Comparison of ENCODE assay signal across 37 cellular contexts in the genomic region with DNA sequence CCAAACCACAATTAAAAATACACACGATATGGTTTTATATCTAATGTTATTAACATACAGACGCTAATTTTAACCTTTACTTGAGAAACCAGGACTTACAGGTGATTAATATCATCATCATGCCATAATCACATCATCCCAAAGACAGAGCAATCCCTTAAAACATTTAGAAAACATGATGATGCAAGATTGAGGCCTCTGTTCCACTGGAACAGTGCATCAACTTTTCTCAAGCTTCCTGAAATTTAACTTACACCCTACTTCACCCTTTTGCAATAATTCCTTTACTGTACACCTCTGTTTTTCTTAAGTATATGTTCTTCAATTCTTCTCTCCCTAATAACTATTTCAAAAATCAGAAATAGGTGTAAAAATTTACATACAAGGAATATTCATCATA. TPM values are rescaled to one million over a fixed set of nuclear protein-coding genes. Genes with fewer than 3 reads are reported as not detected.
"Had no signal": no experiment of that assay in that cellular context is flagged by ENCODE, and none has a peak within 500 bp of the region (broad histone marks: within the 10 kb centered on the region; RNA-seq: fewer than 3 reads in every experiment).

No MANE protein-coding gene starts in this region.

- H3K4me1 ChIP-seq: adrenal gland, body of pancreas, breast epithelium had no signal

- ATAC-seq: activated CD8-positive, alpha-beta T cell treated with anti-CD3 and anti-CD28 coated beads for 36 hours; activated naive CD4-positive, alpha-beta T cell treated with anti-CD3 and anti-CD28 coated beads, Interleukin-2, amount 50 U/mL, for 72 hours; activated T-cell treated with anti-CD3 and anti-CD28 coated beads, Interleukin-2, amount 50 U/mL, for 4 hours; activated T-cell treated with anti-CD3 and anti-CD28 coated beads, Interleukin-2, amount 50 U/mL, for 72 hours; activated T-helper 17 cell treated with anti-CD3 and anti-CD28 coated beads, Interleukin-2, amount 50 U/mL, for 72 hours; body of pancreas had no signal

- H3K9me3 ChIP-seq: adrenal gland, body of pancreas, breast epithelium had no signal

- DNase-seq: activated B cell treated with CpG ODN at 0.5 μM for 24 hours; activated CD4-positive, alpha-beta memory T cell treated with anti-CD3 and anti-CD28 coated beads for 36 hours; activated CD4-positive, alpha-beta T cell treated with anti-CD3 and anti-CD28 coated beads for 4 hours; activated CD4-positive, alpha-beta T cell treated with anti-CD3 and anti-CD28 coated beads, Interleukin-2, amount 10 ng/mL, durations not matched to agents 24 days and 14 days; activated CD4-positive, alpha-beta T cell treated with anti-CD3 and anti-CD28 coated beads, Interleukin-2, amount 50 U/mL, for 1 hour; activated CD4-positive, alpha-beta T cell treated with anti-CD3 and anti-CD28 coated beads, Interleukin-2, amount 50 U/mL, for 4 hours; activated CD4-positive, CD25-positive, alpha-beta regulatory T cell treated with anti-CD3 and anti-CD28 coated beads, Interleukin-2, amount 50 U/mL, for 72 hours; activated CD8-positive, alpha-beta memory T cell treated with anti-CD3 and anti-CD28 coated beads, Interleukin-2, amount 50 U/mL, for 4 hours; activated CD8-positive, alpha-beta T cell treated with anti-CD3 and anti-CD28 coated beads for 36 hours; activated effector memory CD4-positive, alpha-beta T cell treated with anti-CD3 and anti-CD28 coated beads, Interleukin-2, amount 50 U/mL, for 16 hours; activated gamma-delta T cell treated with Interleukin-2 at 50 U/mL for 16 hours; activated naive CD4-positive, alpha-beta T cell; activated naive CD4-positive, alpha-beta T cell treated with anti-CD3 and anti-CD28 coated beads for 36 hours; activated naive CD4-positive, alpha-beta T cell treated with anti-CD3 and anti-CD28 coated beads, Interleukin-2, amount 50 U/mL, for 16 hours; activated naive CD8-positive, alpha-beta T cell treated with anti-CD3 and anti-CD28 coated beads for 36 hours; activated T-cell treated with anti-CD3 and anti-CD28 coated beads for 4 hours; activated T-cell treated with anti-CD3 and anti-CD28 coated beads, Interleukin-2, amount 50 U/mL, for 1 hour; activated T-cell treated with anti-CD3 and anti-CD28 coated beads, Interleukin-2, amount 50 U/mL, for 4 hours; activated T-cell treated with anti-CD3 and anti-CD28 coated beads, Interleukin-2, amount 50 U/mL, for 72 hours; adrenal gland; amniotic stem cell; aorta; body of pancreas; brain microvascular endothelial cell; central memory CD4-positive, alpha-beta T cell; T-helper 1 cell; T-helper 2 cell; T-helper 9 cell had no signal

- H3K27ac ChIP-seq: adrenal gland, body of pancreas, brain microvascular endothelial cell, breast epithelium, VCaP had no signal

- H3K4me3 ChIP-seq: adrenal gland, body of pancreas, breast epithelium had no signal

- FAIRE-seq: astrocyte had no signal

- H3K27me3 ChIP-seq: adrenal gland, body of pancreas, brain microvascular endothelial cell, breast epithelium had no signal

RNA-seq across cellular contexts. Expression of a gene that starts 40.6 kb away (rescaled TPM):
- total RNA-seq: body of pancreas, cerebellum had no signal

RNA-seq across cellular contexts. Expression of a gene that starts 59.9 kb away (rescaled TPM):
- total RNA-seq: activated B cell treated with CpG ODN at 0.5 μM for 24 hours; activated CD4-positive, alpha-beta memory T cell treated with anti-CD3 and anti-CD28 coated beads for 36 hours; activated CD4-positive, alpha-beta T cell treated with anti-CD3 and anti-CD28 coated beads, Interleukin-2, amount 10 ng/mL, durations not matched to agents 24 days and 14 days; activated CD8-positive, alpha-beta memory T cell treated with anti-CD3 and anti-CD28 coated beads for 36 hours; activated CD8-positive, alpha-beta T cell treated with anti-CD3 and anti-CD28 coated beads for 36 hours; activated naive CD4-positive, alpha-beta T cell treated with anti-CD3 and anti-CD28 coated beads for 36 hours; activated naive CD4-positive, alpha-beta T cell treated with anti-CD3 and anti-CD28 coated beads, Interleukin-2, amount 50 U/mL, for 72 hours; activated naive CD8-positive, alpha-beta T cell treated with anti-CD3 and anti-CD28 coated beads for 36 hours; activated T-cell treated with anti-CD3 and anti-CD28 coated beads, Interleukin-2, amount 50 U/mL, for 4 hours; activated T-helper 1 cell treated with anti-CD3 and anti-CD28 coated beads, Interleukin-12 subunit alpha, Interleukin-12 subunit beta, Interleukin-2, Interleukin-4 antibody, amounts not matched to agents 30 ng/mL and 10 ng/mL and 1 ng/mL, durations not matched to agents 14 hours and 24 hours and 36 hours; body of pancreas; cardiac septum had no signal
